Comparison of ENCODE assay signal across 23 cellular contexts in the genomic region with DNA sequence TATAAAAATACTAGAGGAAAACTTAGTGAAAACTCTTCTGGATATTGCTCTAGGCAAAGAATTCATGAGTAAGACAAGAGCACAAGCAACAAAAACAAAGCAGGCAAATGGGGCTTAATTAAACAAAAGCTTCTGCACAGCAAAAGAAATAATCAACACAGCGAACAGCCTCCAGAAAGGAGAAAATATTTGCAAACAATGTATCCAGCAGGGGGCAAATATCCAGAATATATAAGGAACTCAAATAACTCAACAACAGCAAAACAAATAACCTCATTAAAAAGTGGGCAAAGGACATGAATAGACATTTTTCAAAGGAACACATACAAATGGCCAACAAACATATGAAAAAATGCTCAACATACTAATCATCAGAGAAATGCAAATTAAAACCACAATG. TPM values are rescaled to one million over a fixed set of nuclear protein-coding genes. Genes with fewer than 3 reads are reported as not detected.
DNase-seq lines count a peak whose midpoint lies in the region; ATAC-seq and TF ChIP-seq lines count a peak whose summit lies in the region.
"Had no signal": no experiment of that assay in that cellular context is flagged by ENCODE, and none has a peak within 500 bp of the region (broad histone marks: within the 10 kb centered on the region; RNA-seq: fewer than 3 reads in every experiment).

No MANE protein-coding gene starts in this region.

- H4K20me1 ChIP-seq in DND-41 (ENCODE audit: insufficient read depth, low read length) (no peaks in the 10 kb centered on the region), Karpas-422 (ENCODE audit: insufficient read depth, low read depth, low read length) (no peaks in the 10 kb centered on the region)

- in situ Hi-C loops in astrocyte of the spinal cord (cut with HindIII; ENCODE audit: low sequenced_read_pairs), result no loop called here

- no peak overlapping the region for H3K18ac ChIP-seq in mesenchymal stem cell (ENCODE audit: low read depth in 1 of 2, low read length in 2 of 2)

- no peaks in the 10 kb centered on the region for H3K79me1 ChIP-seq in mesenchymal stem cell (replicated peaks; ENCODE audit: low read length, poor library complexity, severe bottlenecking)

- H3K79me2 ChIP-seq in DND-41 (ENCODE audit: insufficient read depth, low read length) (no peaks in the 10 kb centered on the region), Karpas-422 (ENCODE audit: low read length) (no peaks in the 10 kb centered on the region)

- DNase-seq in DND-41, result no peak
- no peak for DNase-seq in HFF-Myc (ENCODE audit: extremely low read depth, low read depth)
- no peak for DNase-seq in astrocyte of the spinal cord (ENCODE audit: low read depth, low spot score)
- DNase-seq in mesenchymal stem cell, result peak; percentile 22
- no peak for DNase-seq in Karpas-422
- DNase-seq in SIG-M5 (lab: John Stamatoyannopoulos, UW), result no peak
- DNase-seq: activated CD4-positive, alpha-beta T cell treated with anti-CD3 and anti-CD28 coated beads for 1 hour; activated CD8-positive, alpha-beta memory T cell treated with anti-CD3 and anti-CD28 coated beads, Interleukin-2, amount 10 ng/mL, durations not matched to agents 7 days and 5 days; activated effector memory CD4-positive, alpha-beta T cell treated with anti-CD3 and anti-CD28 coated beads, Interleukin-2, amount 50 U/mL, for 16 hours; anterior cingulate cortex; cortex of kidney; kidney; MG63; NCI-H1930; NCI-H446 treated with DMSO at 0.1 percent for 48 hours; stimulated activated CD4-positive, alpha-beta T cell treated with anti-CD3 and anti-CD28 coated beads, Interleukin-12 subunit alpha, Interleukin-12 subunit beta, amount 100 ng/mL, for 4 hours; T-helper 9 cell; thyroid gland had no signal

- H2AK5ac ChIP-seq in mesenchymal stem cell (ENCODE audit: low read length, severe bottlenecking), result no peak overlapping the region

- no peak overlapping the region for H2BK12ac ChIP-seq in mesenchymal stem cell (ENCODE audit: low read length in 2 of 2)

- H2BK5ac ChIP-seq in mesenchymal stem cell (ENCODE audit: low read depth, low read length, poor library complexity, severe bottlenecking), result no peak overlapping the region

- no peak overlapping the region for H3K4ac ChIP-seq in mesenchymal stem cell (ENCODE audit: low read depth in 1 of 2, low read length in 2 of 2)

- no peak overlapping the region for H2BK120ac ChIP-seq in mesenchymal stem cell (ENCODE audit: low read depth, low read length)

- H4K8ac ChIP-seq in mesenchymal stem cell (ENCODE audit: low read length), result no peak overlapping the region

- TF ChIP-seq CTCF in DND-41 (IDR thresholded peaks at IDR 0.05; ENCODE audit: borderline replicate concordance, extremely low read depth, low read length, poor library complexity, severe bottlenecking) (peak; percentile 9), HFF-Myc (IDR thresholded peaks at IDR 0.05; ENCODE audit: low read depth, low read length, missing control alignments) (peak; percentile 20), astrocyte of the spinal cord (IDR thresholded peaks at IDR 0.05; ENCODE audit: low read depth, low read length) (peak; percentile 25)

- no peak overlapping the region for H3K4me2 ChIP-seq in DND-41 (ENCODE audit: insufficient read depth, low read length)
- no peak overlapping the region for H3K4me2 ChIP-seq in mesenchymal stem cell (ENCODE audit: low read length, poor library complexity, severe bottlenecking)
- no peak overlapping the region for H3K4me2 ChIP-seq in Karpas-422 (ENCODE audit: low read depth, low read length, poor library complexity, severe bottlenecking)
- H3K4me2 ChIP-seq: neural progenitor cell had no signal

- no peak overlapping the region for H3K14ac ChIP-seq in mesenchymal stem cell (ENCODE audit: low read length in 2 of 2)

- no peak overlapping the region for H3K4me3 ChIP-seq in DND-41 (ENCODE audit: low read depth in 1 of 2, low read length in 2 of 2)
- H3K4me3 ChIP-seq in HFF-Myc (replicated peaks; ENCODE audit: low read depth, low read length), result no peak overlapping the region
- no peak overlapping the region for H3K4me3 ChIP-seq in astrocyte of the spinal cord (ENCODE audit: low read depth, low read length)
- no peak overlapping the region for H3K4me3 ChIP-seq in mesenchymal stem cell (ENCODE audit: insufficient read depth in 1 of 2, low read depth in 1 of 2, low read length in 2 of 2)
- H3K4me3 ChIP-seq in Karpas-422 (ENCODE audit: low read length), result no peak overlapping the region
- H3K4me3 ChIP-seq: MG63, neural progenitor cell, SJSA1, thyroid gland had no signal

- no peak overlapping the region for H3K23ac ChIP-seq in mesenchymal stem cell (ENCODE audit: low read length in 2 of 2)

- H3K36me3 ChIP-seq in DND-41 (ENCODE audit: insufficient read depth, low read length) (no peaks in the 10 kb centered on the region), mesenchymal stem cell (ENCODE audit: control insufficient read depth in 1 of 2, insufficient read depth in 2 of 2, low read depth in 1 of 2, low read length in 2 of 2) (no peaks in the 10 kb centered on the region), Karpas-422 (ENCODE audit: insufficient read depth, low read length) (no peaks in the 10 kb centered on the region)
- H3K36me3 ChIP-seq: MG63, neural progenitor cell, SJSA1, thyroid gland had no signal

- no peak overlapping the region for H4K91ac ChIP-seq in mesenchymal stem cell (ENCODE audit: low read length)

- H3K27ac ChIP-seq in DND-41 (ENCODE audit: low read length) (no peak overlapping the region), mesenchymal stem cell (ENCODE audit: low read length, poor library complexity, severe bottlenecking) (no peak overlapping the region), Karpas-422 (ENCODE audit: low read length) (no peak overlapping the region)
- H3K27ac ChIP-seq: neural progenitor cell, SJSA1, thyroid gland had no signal

- 93% methylated on average over 1 of the region's 1 CpG for WGBS in mesenchymal stem cell

- ATAC-seq in DND-41 (ENCODE audit: insufficient read depth, low read depth) (no peak), HG03175 (IDR thresholded peaks at IDR 0.05; ENCODE audit: unreplicated experiment) (no peak), HG03108 (IDR thresholded peaks at IDR 0.05; ENCODE audit: unreplicated experiment) (no peak)
- ATAC-seq: activated CD8-positive, alpha-beta memory T cell treated with anti-CD3 and anti-CD28 coated beads, Interleukin-2, amount 10 ng/mL, durations not matched to agents 7 days and 5 days; stimulated activated memory B cell treated with anti-CD40 and anti-IgM and Interleukin-4, amounts not matched to agents 10 μg/mL and 1 μg/mL and 100 μg/mL, for 72 hours had no signal

- H3K4me1 ChIP-seq in DND-41 (ENCODE audit: insufficient read depth, low read length) (peaks cover 39% of the 10 kb centered on the region), mesenchymal stem cell (ENCODE audit: control insufficient read depth, insufficient read depth, low read depth, low read length) (no peaks in the 10 kb centered on the region), Karpas-422 (ENCODE audit: low read length) (peaks cover 25% of the 10 kb centered on the region)
- H3K4me1 ChIP-seq: neural progenitor cell, SJSA1, thyroid gland had no signal

- H3K27me3 ChIP-seq in DND-41 (ENCODE audit: insufficient read depth, low read length, poor library complexity), result no peaks in the 10 kb centered on the region
- peaks cover 0 to 2% of the 10 kb centered on the region in 2 experiments for H3K27me3 ChIP-seq in mesenchymal stem cell (ENCODE audit: control insufficient read depth in 1 of 2, insufficient read depth in 1 of 2, low read length in 2 of 2)
- H3K27me3 ChIP-seq in Karpas-422 (ENCODE audit: low read length), result no peaks in the 10 kb centered on the region
- H3K27me3 ChIP-seq: MG63, neural progenitor cell, SJSA1, thyroid gland had no signal

- H2AFZ ChIP-seq in DND-41 (ENCODE audit: low read depth, low read length), result no peak overlapping the region
- no peak overlapping the region for H2AFZ ChIP-seq in mesenchymal stem cell (ENCODE audit: low read depth, low read length)
- H2AFZ ChIP-seq in Karpas-422 (ENCODE audit: low read length), result no peak overlapping the region
- H2AFZ ChIP-seq: neural progenitor cell had no signal

- no peak overlapping the region for H2BK15ac ChIP-seq in mesenchymal stem cell (ENCODE audit: low read depth, poor library complexity, severe bottlenecking)

- H3K9me2 ChIP-seq in Karpas-422 (replicated peaks; ENCODE audit: insufficient read depth, low read length), result no peaks in the 10 kb centered on the region

- no peak overlapping the region for H3K9ac ChIP-seq in DND-41 (ENCODE audit: low read depth, low read length)
- H3K9ac ChIP-seq in mesenchymal stem cell (ENCODE audit: low read length), result no peak overlapping the region
- no peak overlapping the region for H3K9ac ChIP-seq in Karpas-422 (ENCODE audit: low read length)
- H3K9ac ChIP-seq: neural progenitor cell had no signal

- H3K9me3 ChIP-seq in DND-41 (ENCODE audit: insufficient read depth, low read length, severe bottlenecking) (peaks cover 17% of the 10 kb centered on the region), mesenchymal stem cell (ENCODE audit: control insufficient read depth, low read length) (peaks cover 16% of the 10 kb centered on the region), Karpas-422 (ENCODE audit: low read length) (peaks cover 12% of the 10 kb centered on the region)
- H3K9me3 ChIP-seq: thyroid gland had no signal

RNA-seq across cellular contexts. Expression of a gene that starts 17.1 kb away (rescaled TPM):
- polyA plus RNA-seq in mesenchymal stem cell (2013, experiment 1 of 2), result 9.4 TPM
- 9.6 TPM for polyA plus RNA-seq in mesenchymal stem cell (2013, experiment 2 of 2)
- 68.8 and 90.8 TPM in 2 replicates for total RNA-seq in Karpas-422 (2014; rRNA removed; shearing (Covaris generic); ENCODE audit: low replicate concordance)
